In the genomic region with DNA sequence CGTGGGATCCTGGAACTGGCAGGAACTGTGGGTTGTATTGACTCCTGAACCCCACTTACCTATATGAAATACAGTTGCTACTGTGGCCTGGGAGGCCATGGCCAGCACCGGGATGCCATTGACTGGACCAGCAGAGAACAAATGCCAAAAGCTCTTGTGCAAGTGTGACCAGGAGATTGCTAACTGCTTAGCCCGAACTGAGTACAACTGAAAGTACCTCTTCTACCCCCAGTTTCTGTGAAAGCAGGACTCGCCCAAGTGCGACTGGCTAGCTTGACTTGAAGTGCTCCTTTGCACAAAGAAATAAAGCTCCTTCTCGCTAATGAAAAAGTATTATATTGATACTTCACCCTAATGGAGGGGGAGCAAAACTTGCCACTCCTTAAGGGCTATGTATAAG, we compare ENCODE assay signal across 18 cellular contexts.
DNase-seq lines count a peak whose midpoint lies in the region; ATAC-seq and TF ChIP-seq lines count a peak whose summit lies in the region.
"Had no signal": no experiment of that assay in that cellular context is flagged by ENCODE, and none has a peak within 500 bp of the region (broad histone marks: within the 10 kb centered on the region; RNA-seq: fewer than 3 reads in every experiment).

No MANE protein-coding gene starts in this region.

- DNase-seq in GM10248 (ENCODE audit: extremely low spot score), result peak; percentile 16
- no peak for DNase-seq in activated naive CD4-positive, alpha-beta T cell treated with anti-CD3 and anti-CD28 coated beads for 36 hours
- DNase-seq in activated CD8-positive, alpha-beta memory T cell treated with anti-CD3 and anti-CD28 coated beads for 24 hours, result no peak
- DNase-seq in midbrain (lab: John Stamatoyannopoulos, UW), result no peak
- no peak for DNase-seq in CD8-positive, alpha-beta T cell
- DNase-seq: activated CD8-positive, alpha-beta memory T cell treated with anti-CD3 and anti-CD28 coated beads, Interleukin-2, amount 10 ng/mL, durations not matched to agents 7 days and 5 days; activated naive CD4-positive, alpha-beta T cell treated with anti-CD3 and anti-CD28 coated beads, Interleukin-2, amount 50 U/mL, for 16 hours; left ventricle myocardium superior; NCI-H1417 treated with DMSO at 0.1 percent for 48 hours; NCI-H446 treated with DMSO at 0.1 percent for 48 hours; OCI-M1; posterior cingulate gyrus; spleen; stimulated activated naive CD8-positive, alpha-beta T cell treated with anti-CD3 and anti-CD28 coated beads, Interleukin-15, amount 100 ng/mL, for 72 hours had no signal

- no peak overlapping the region for H3K27ac ChIP-seq in CD8-positive, alpha-beta T cell (ENCODE audit: low read depth, low read length)
- H3K27ac ChIP-seq: A549 had no signal

- POLR2A ChIA-PET in GM10248 (lab: Yijun Ruan, JAX), result no interaction called here
- POLR2A ChIA-PET in CD8-positive, alpha-beta T cell (lab: Charles Lee), result no interaction called here

- H3K4me1 Mint-ChIP-seq in activated naive CD4-positive, alpha-beta T cell treated with anti-CD3 and anti-CD28 coated beads for 36 hours (ENCODE audit: low read depth), result no peaks in the 10 kb centered on the region
- no peaks in the 10 kb centered on the region for H3K4me1 Mint-ChIP-seq in CD8-positive, alpha-beta T cell (ENCODE audit: low read depth)
- H3K4me1 Mint-ChIP-seq: activated CD8-positive, alpha-beta memory T cell treated with anti-CD3 and anti-CD28 coated beads, Interleukin-2, amount 10 ng/mL, durations not matched to agents 7 days and 5 days; stimulated activated naive CD8-positive, alpha-beta T cell treated with anti-CD3 and anti-CD28 coated beads, Interleukin-15, amount 100 ng/mL, for 72 hours had no signal

- CTCF ChIA-PET in GM10248 (lab: Yijun Ruan, JAX), result interaction anchor here (1.2 to 1.7 kb wide), 2 partner anchors 9 to 19 kb away, joined by 3 to 4 read pairs; no protein-coding TSS in a partner anchor
- CTCF ChIA-PET in activated naive CD4-positive, alpha-beta T cell treated with anti-CD3 and anti-CD28 coated beads for 36 hours (lab: Charles Lee), result interaction anchor here (1.1 kb wide), 1 partner anchor 16 kb away, joined by 3 read pairs; no protein-coding TSS in a partner anchor
- CTCF ChIA-PET in CD8-positive, alpha-beta T cell (lab: Charles Lee), result no interaction called here

- H3K4me1 ChIP-seq in CD8-positive, alpha-beta T cell (ENCODE audit: insufficient read depth, low read length), result no peaks in the 10 kb centered on the region
- H3K4me1 ChIP-seq: A549 had no signal

- peak; percentile 73 for ATAC-seq in GM19324 (IDR thresholded peaks at IDR 0.05; ENCODE audit: low FRiP score, unreplicated experiment)
- peak; percentile 83 for ATAC-seq in HG02642 (IDR thresholded peaks at IDR 0.05; ENCODE audit: poor library complexity, unreplicated experiment)
- ATAC-seq in HG03469 (IDR thresholded peaks at IDR 0.05; ENCODE audit: unreplicated experiment), result peak; percentile 80
- ATAC-seq in CD8-positive, alpha-beta T cell, result no peak
- ATAC-seq: A549; activated CD8-positive, alpha-beta memory T cell treated with anti-CD3 and anti-CD28 coated beads, Interleukin-2, amount 10 ng/mL, durations not matched to agents 7 days and 5 days; left ventricle myocardium superior; stimulated activated naive CD8-positive, alpha-beta T cell treated with anti-CD3 and anti-CD28 coated beads, Interleukin-15, amount 100 ng/mL, for 72 hours had no signal

- H3K9me3 Mint-ChIP-seq in activated naive CD4-positive, alpha-beta T cell treated with anti-CD3 and anti-CD28 coated beads for 36 hours, result no peaks in the 10 kb centered on the region
- H3K9me3 Mint-ChIP-seq in CD8-positive, alpha-beta T cell, result no peaks in the 10 kb centered on the region
- H3K9me3 Mint-ChIP-seq: stimulated activated naive CD8-positive, alpha-beta T cell treated with anti-CD3 and anti-CD28 coated beads, Interleukin-15, amount 100 ng/mL, for 72 hours had no signal

- intact Hi-C loops in activated naive CD4-positive, alpha-beta T cell treated with anti-CD3 and anti-CD28 coated beads for 36 hours (cut with micrococcal nuclease), result no loop called here
- intact Hi-C loops in CD8-positive, alpha-beta T cell (cut with DNase I, micrococcal nuclease), result no loop called here

- no peaks in the 10 kb centered on the region for H3K9me3 ChIP-seq in CD8-positive, alpha-beta T cell (ENCODE audit: low read length)
- H3K9me3 ChIP-seq: A549, spleen had no signal

- TF ChIP-seq CTCF in GM10248 (IDR thresholded peaks at IDR 0.05; ENCODE audit: control extremely low read depth, extremely low read depth, low read depth, missing control alignments), result no peak
- no peak for TF ChIP-seq CTCF in CD8-positive, alpha-beta T cell (IDR thresholded peaks at IDR 0.05)

- H3K4me3 Mint-ChIP-seq in activated naive CD4-positive, alpha-beta T cell treated with anti-CD3 and anti-CD28 coated beads for 36 hours, result no peak overlapping the region
- no peak overlapping the region for H3K4me3 Mint-ChIP-seq in CD8-positive, alpha-beta T cell
- H3K4me3 Mint-ChIP-seq: activated CD8-positive, alpha-beta memory T cell treated with anti-CD3 and anti-CD28 coated beads, Interleukin-2, amount 10 ng/mL, durations not matched to agents 7 days and 5 days; stimulated activated naive CD8-positive, alpha-beta T cell treated with anti-CD3 and anti-CD28 coated beads, Interleukin-15, amount 100 ng/mL, for 72 hours had no signal

- no peak overlapping the region for H3K27ac Mint-ChIP-seq in activated naive CD4-positive, alpha-beta T cell treated with anti-CD3 and anti-CD28 coated beads for 36 hours
- no peak overlapping the region for H3K27ac Mint-ChIP-seq in CD8-positive, alpha-beta T cell
- H3K27ac Mint-ChIP-seq: activated CD8-positive, alpha-beta memory T cell treated with anti-CD3 and anti-CD28 coated beads, Interleukin-2, amount 10 ng/mL, durations not matched to agents 7 days and 5 days; stimulated activated naive CD8-positive, alpha-beta T cell treated with anti-CD3 and anti-CD28 coated beads, Interleukin-15, amount 100 ng/mL, for 72 hours had no signal

- no peaks in the 10 kb centered on the region for H3K36me3 Mint-ChIP-seq in activated naive CD4-positive, alpha-beta T cell treated with anti-CD3 and anti-CD28 coated beads for 36 hours (ENCODE audit: low read depth)
- H3K36me3 Mint-ChIP-seq in CD8-positive, alpha-beta T cell, result no peaks in the 10 kb centered on the region
- H3K36me3 Mint-ChIP-seq: activated CD8-positive, alpha-beta memory T cell treated with anti-CD3 and anti-CD28 coated beads, Interleukin-2, amount 10 ng/mL, durations not matched to agents 7 days and 5 days had no signal

- H3K36me3 ChIP-seq in CD8-positive, alpha-beta T cell (ENCODE audit: insufficient read depth, low read length), result no peaks in the 10 kb centered on the region
- H3K36me3 ChIP-seq: spleen had no signal

- H3K4me3 ChIP-seq in CD8-positive, alpha-beta T cell (ENCODE audit: low read depth, low read length), result no peak overlapping the region
- H3K4me3 ChIP-seq: A549, spleen had no signal

- H3K27me3 ChIP-seq in CD8-positive, alpha-beta T cell (ENCODE audit: insufficient read depth, low read length), result peaks cover 2% of the 10 kb centered on the region

- no peaks in the 10 kb centered on the region for H3K27me3 Mint-ChIP-seq in activated naive CD4-positive, alpha-beta T cell treated with anti-CD3 and anti-CD28 coated beads for 36 hours (ENCODE audit: low read depth)
- peaks cover 5% of the 10 kb centered on the region for H3K27me3 Mint-ChIP-seq in CD8-positive, alpha-beta T cell (ENCODE audit: low read depth)
